1 cellular context compared by ENCODE assay signal in genomic region chr7:24821045-24821853, GRCh38.
TF ChIP-seq lines count a peak whose summit lies in the region.

No MANE protein-coding gene starts in this region.

TF ChIP-seq in K562, 482 proteins besides CTCF, POLR2A, EP300 and RAD21 (continued from another document and continues in another):
- TF ChIP-seq CCNT2 (IDR thresholded peaks at IDR 0.05; ENCODE audit: borderline replicate concordance, extremely low read depth, insufficient read length, low read depth, low read length) (peak; percentile 22), ZNF174 (CRISPR knock-in tag; IDR thresholded peaks at IDR 0.05) (no peak), HSF4 (CRISPR knock-in tag; IDR thresholded peaks at IDR 0.05; ENCODE audit: borderline replicate concordance) (no peak), ZNF263 (CRISPR knock-in tag; IDR thresholded peaks at IDR 0.05; ENCODE audit: borderline replicate concordance) (peak; percentile 61; the same call in 1 of the 2 replicates), TFAP4 (CRISPR knock-in tag; IDR thresholded peaks at IDR 0.05; ENCODE audit: borderline replicate concordance) (peak; percentile 96), MCM5 (IDR thresholded peaks at IDR 0.05; ENCODE audit: low read depth) (no peak), HES1 (IDR thresholded peaks at IDR 0.05; ENCODE audit: low read depth) (0 out of 2 replicates have a peak, but pooled peaks have one; percentile 23), RNF219 (CRISPR knock-in tag; IDR thresholded peaks at IDR 0.05) (no peak), SAFB2 (IDR thresholded peaks at IDR 0.05; ENCODE audit: borderline replicate concordance, low read depth, low read length, severe bottlenecking) (no peak), NFE2 (IDR thresholded peaks at IDR 0.05; ENCODE audit: low read depth) (peak; percentile 69), PHF8 (IDR thresholded peaks at IDR 0.05; ENCODE audit: borderline replicate concordance, low read length) (no peak; the same call in 1 of the 2 replicates), ZNF212 (CRISPR knock-in tag; IDR thresholded peaks at IDR 0.05) (no peak), MECOM (CRISPR knock-in tag; IDR thresholded peaks at IDR 0.05) (peak; percentile 48; the same call in 1 of the 2 replicates), FUS (optimal IDR thresholded peaks at IDR 0.05; ENCODE audit: low read depth, low read length) (no peak), PHF21A (IDR thresholded peaks at IDR 0.05; ENCODE audit: borderline replicate concordance, low read depth) (no peak), ZNF23 (CRISPR knock-in tag; IDR thresholded peaks at IDR 0.05) (no peak), ERF (CRISPR knock-in tag; IDR thresholded peaks at IDR 0.05) (no peak), ELF1 (tag; IDR thresholded peaks at IDR 0.05) (no peak), CHD2 (IDR thresholded peaks at IDR 0.05; ENCODE audit: low read depth, low read length) (no peak), ZNF511 (CRISPR knock-in tag; IDR thresholded peaks at IDR 0.05) (no peak), ETV5 (CRISPR knock-in tag; IDR thresholded peaks at IDR 0.05; ENCODE audit: low read depth) (peak; percentile 92), NCOA2 (IDR thresholded peaks at IDR 0.05; ENCODE audit: partially characterized antibody in 2 of 2) (no peak), HDAC2 (IDR thresholded peaks at IDR 0.05) (peak; percentile 76), NELFE (IDR thresholded peaks at IDR 0.05; ENCODE audit: insufficient read depth, insufficient read length) (no peak), NBN (IDR thresholded peaks at IDR 0.05; ENCODE audit: low read depth) (no peak), XRCC5 (IDR thresholded peaks at IDR 0.05; ENCODE audit: low read depth, low read length) (0 out of 2 replicates have a peak, but pooled peaks have one; percentile 50), PHTF2 (CRISPR knock-in tag; IDR thresholded peaks at IDR 0.05) (no peak), CHAMP1 (IDR thresholded peaks at IDR 0.05) (no peak), CREB1 (IDR thresholded peaks at IDR 0.05) (0 out of 2 replicates have a peak, but pooled peaks have one; percentile 37), CREB1 (CRISPR knock-in tag; IDR thresholded peaks at IDR 0.05) (no peak), RBM34 (IDR thresholded peaks at IDR 0.05; ENCODE audit: borderline replicate concordance, insufficient read depth, low read length) (no peak), NR4A1 (CRISPR knock-in tag; IDR thresholded peaks at IDR 0.05) (no peak), NR4A1 (tag; IDR thresholded peaks at IDR 0.05) (no peak), JUNB (CRISPR knock-in tag; conservative IDR thresholded peaks at IDR 0.05) (0 out of 2 replicates have a peak, but pooled peaks have one; percentile 55), ZNF444 (CRISPR knock-in tag; IDR thresholded peaks at IDR 0.05) (no peak), ZC3H8 (IDR thresholded peaks at IDR 0.05) (no peak), USF1 (CRISPR knock-in tag; IDR thresholded peaks at IDR 0.05) (no peak), PKNOX1 (IDR thresholded peaks at IDR 0.05) (peak; percentile 95), U2AF1 (optimal IDR thresholded peaks at IDR 0.05; ENCODE audit: low read depth, low read length) (no peak), NCOR1 (IDR thresholded peaks at IDR 0.05) (peak; percentile 43; the same call in 1 of the 2 replicates), CREM (IDR thresholded peaks at IDR 0.05; ENCODE audit: low read depth) (peak; percentile 80), ZNF324 (CRISPR knock-in tag; IDR thresholded peaks at IDR 0.05) (no peak), IRF2 (CRISPR knock-in tag; IDR thresholded peaks at IDR 0.05) (no peak), CLOCK (CRISPR knock-in tag; IDR thresholded peaks at IDR 0.05; ENCODE audit: borderline replicate concordance) (no peak), BRCA1 (IDR thresholded peaks at IDR 0.05) (no peak), BRCA1 (CRISPR knock-in tag; IDR thresholded peaks at IDR 0.05) (no peak), NFE2L1 (tag; IDR thresholded peaks at IDR 0.05; ENCODE audit: borderline replicate concordance, low read depth) (no peak)
- TF ChIP-seq, protein P1, sequence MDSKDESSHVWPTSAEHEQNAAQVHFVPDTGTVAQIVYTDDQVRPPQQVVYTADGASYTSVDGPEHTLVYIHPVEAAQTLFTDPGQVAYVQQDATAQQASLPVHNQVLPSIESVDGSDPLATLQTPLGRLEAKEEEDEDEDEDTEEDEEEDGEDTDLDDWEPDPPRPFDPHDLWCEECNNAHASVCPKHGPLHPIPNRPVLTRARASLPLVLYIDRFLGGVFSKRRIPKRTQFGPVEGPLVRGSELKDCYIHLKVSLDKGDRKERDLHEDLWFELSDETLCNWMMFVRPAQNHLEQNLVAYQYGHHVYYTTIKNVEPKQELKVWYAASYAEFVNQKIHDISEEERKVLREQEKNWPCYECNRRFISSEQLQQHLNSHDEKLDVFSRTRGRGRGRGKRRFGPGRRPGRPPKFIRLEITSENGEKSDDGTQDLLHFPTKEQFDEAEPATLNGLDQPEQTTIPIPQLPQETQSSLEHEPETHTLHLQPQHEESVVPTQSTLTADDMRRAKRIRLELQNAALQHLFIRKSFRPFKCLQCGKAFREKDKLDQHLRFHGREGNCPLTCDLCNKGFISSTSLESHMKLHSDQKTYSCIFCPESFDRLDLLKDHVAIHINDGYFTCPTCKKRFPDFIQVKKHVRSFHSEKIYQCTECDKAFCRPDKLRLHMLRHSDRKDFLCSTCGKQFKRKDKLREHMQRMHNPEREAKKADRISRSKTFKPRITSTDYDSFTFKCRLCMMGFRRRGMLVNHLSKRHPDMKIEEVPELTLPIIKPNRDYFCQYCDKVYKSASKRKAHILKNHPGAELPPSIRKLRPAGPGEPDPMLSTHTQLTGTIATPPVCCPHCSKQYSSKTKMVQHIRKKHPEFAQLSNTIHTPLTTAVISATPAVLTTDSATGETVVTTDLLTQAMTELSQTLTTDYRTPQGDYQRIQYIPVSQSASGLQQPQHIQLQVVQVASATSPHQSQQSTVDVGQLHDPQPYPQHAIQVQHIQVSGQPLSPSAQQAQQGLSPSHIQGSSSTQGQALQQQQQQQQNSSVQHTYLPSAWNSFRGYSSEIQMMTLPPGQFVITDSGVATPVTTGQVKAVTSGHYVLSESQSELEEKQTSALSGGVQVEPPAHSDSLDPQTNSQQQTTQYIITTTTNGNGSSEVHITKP (IDR thresholded peaks at IDR 0.05; ENCODE audit: partially characterized antibody): peak; percentile 86
- TF ChIP-seq, protein P2, sequence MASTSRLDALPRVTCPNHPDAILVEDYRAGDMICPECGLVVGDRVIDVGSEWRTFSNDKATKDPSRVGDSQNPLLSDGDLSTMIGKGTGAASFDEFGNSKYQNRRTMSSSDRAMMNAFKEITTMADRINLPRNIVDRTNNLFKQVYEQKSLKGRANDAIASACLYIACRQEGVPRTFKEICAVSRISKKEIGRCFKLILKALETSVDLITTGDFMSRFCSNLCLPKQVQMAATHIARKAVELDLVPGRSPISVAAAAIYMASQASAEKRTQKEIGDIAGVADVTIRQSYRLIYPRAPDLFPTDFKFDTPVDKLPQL (IDR thresholded peaks at IDR 0.05; ENCODE audit: extremely low read depth, insufficient read length): no peak
- TF ChIP-seq, protein P3, sequence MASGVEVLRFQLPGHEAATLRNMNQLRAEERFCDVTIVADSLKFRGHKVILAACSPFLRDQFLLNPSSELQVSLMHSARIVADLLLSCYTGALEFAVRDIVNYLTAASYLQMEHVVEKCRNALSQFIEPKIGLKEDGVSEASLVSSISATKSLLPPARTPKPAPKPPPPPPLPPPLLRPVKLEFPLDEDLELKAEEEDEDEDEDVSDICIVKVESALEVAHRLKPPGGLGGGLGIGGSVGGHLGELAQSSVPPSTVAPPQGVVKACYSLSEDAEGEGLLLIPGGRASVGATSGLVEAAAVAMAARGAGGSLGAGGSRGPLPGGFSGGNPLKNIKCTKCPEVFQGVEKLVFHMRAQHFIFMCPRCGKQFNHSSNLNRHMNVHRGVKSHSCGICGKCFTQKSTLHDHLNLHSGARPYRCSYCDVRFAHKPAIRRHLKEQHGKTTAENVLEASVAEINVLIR (CRISPR knock-in tag; IDR thresholded peaks at IDR 0.05): no peak
